ENCODE assay signal across 15 cellular contexts in genomic region chr7:475951-476441, GRCh38. TPM values are rescaled to one million over a fixed set of nuclear protein-coding genes. Genes with fewer than 3 reads are reported as not detected.
DNase-seq lines count a peak whose midpoint lies in the region; ATAC-seq, FAIRE-seq and TF ChIP-seq lines count a peak whose summit lies in the region.
"Had no signal": no experiment of that assay in that cellular context is flagged by ENCODE, and none has a peak within 500 bp of the region (broad histone marks: within the 10 kb centered on the region; RNA-seq: fewer than 3 reads in every experiment).

No MANE protein-coding gene starts in this region.

- no peak overlapping the region for H3K23ac ChIP-seq in neuronal stem cell (ENCODE audit: low read depth, low read length, poor library complexity)

- H3K27ac ChIP-seq in neuronal stem cell (replicated peaks; ENCODE audit: low read length) (no peak overlapping the region), tibial artery (no peak overlapping the region)

- H3K9me3 Mint-ChIP-seq in activated naive CD8-positive, alpha-beta T cell treated with anti-CD3 and anti-CD28 coated beads, Interleukin-2, amount 10 ng/mL, durations not matched to agents 7 days and 5 days, result no peaks in the 10 kb centered on the region
- no peaks in the 10 kb centered on the region for H3K9me3 Mint-ChIP-seq in activated naive CD8-positive, alpha-beta T cell treated with anti-CD3 and anti-CD28 coated beads, Interleukin-2, amount 50 U/mL, for 24 hours
- H3K9me3 Mint-ChIP-seq in chondrocyte (ENCODE audit: low read depth), result peaks cover 8% of the 10 kb centered on the region
- H3K9me3 Mint-ChIP-seq: H9 had no signal

- H3K4me1 ChIP-seq in neuronal stem cell (ENCODE audit: control insufficient read depth in 2 of 2, insufficient read depth in 1 of 2, low read depth in 1 of 2, low read length in 2 of 2), result peaks cover 0 to 10% of the 10 kb centered on the region in 2 donors
- H3K4me1 ChIP-seq in tibial artery, result peaks cover 4 to 16% (median 13%) of the 10 kb centered on the region in 4 donors

- no peak overlapping the region for H2BK15ac ChIP-seq in neuronal stem cell (ENCODE audit: low read length)

- no peak overlapping the region for H3K9ac ChIP-seq in neuronal stem cell (ENCODE audit: low read depth, low read length, poor library complexity)

- peaks cover 0 to 24% (median 0%) of the 10 kb centered on the region in 3 experiments for H3K27me3 ChIP-seq in neuronal stem cell (ENCODE audit: control insufficient read depth in 3 of 3, insufficient read depth in 3 of 3, low read depth in 1 of 3, low read length in 3 of 3)
- H3K27me3 ChIP-seq in tibial artery, result peaks cover 0 to 10% of the 10 kb centered on the region in 2 donors

- peaks cover 2% of the 10 kb centered on the region for H3K27me3 Mint-ChIP-seq in activated naive CD8-positive, alpha-beta T cell treated with anti-CD3 and anti-CD28 coated beads, Interleukin-2, amount 10 ng/mL, durations not matched to agents 7 days and 5 days
- no peaks in the 10 kb centered on the region for H3K27me3 Mint-ChIP-seq in activated naive CD8-positive, alpha-beta T cell treated with anti-CD3 and anti-CD28 coated beads, Interleukin-2, amount 50 U/mL, for 24 hours
- peaks cover 2% of the 10 kb centered on the region for H3K27me3 Mint-ChIP-seq in chondrocyte (ENCODE audit: low read depth)

- H2BK120ac ChIP-seq in neuronal stem cell (ENCODE audit: low read depth, low read length), result no peak overlapping the region

- H3K27ac Mint-ChIP-seq in activated naive CD8-positive, alpha-beta T cell treated with anti-CD3 and anti-CD28 coated beads, Interleukin-2, amount 10 ng/mL, durations not matched to agents 7 days and 5 days, result no peak overlapping the region
- H3K27ac Mint-ChIP-seq in activated naive CD8-positive, alpha-beta T cell treated with anti-CD3 and anti-CD28 coated beads, Interleukin-2, amount 50 U/mL, for 24 hours, result no peak overlapping the region
- H3K27ac Mint-ChIP-seq in chondrocyte (ENCODE audit: unreplicated experiment), result no peak overlapping the region

- H3K4ac ChIP-seq in neuronal stem cell (ENCODE audit: low read length), result no peak overlapping the region

- peak overlapping the region; percentile 58 for H2BK12ac ChIP-seq in neuronal stem cell (ENCODE audit: low read length)

- no peak overlapping the region for H3K4me3 ChIP-seq in neuronal stem cell (ENCODE audit: low read length in 2 of 2)
- H3K4me3 ChIP-seq in tibial artery, result no peak overlapping the region

- FAIRE-seq in urothelium cell line (lab: Jason Lieb, UNC), result no peak
- FAIRE-seq: A204.1, GM18507 had no signal

- TF ChIP-seq CTCF in chondrocyte (IDR thresholded peaks at IDR 0.05), result no peak
- no peak for TF ChIP-seq CTCF in tibial artery (IDR thresholded peaks at IDR 0.05)

- H3K18ac ChIP-seq in neuronal stem cell (ENCODE audit: low read length), result peak overlapping the region; percentile 17

- no peak overlapping the region for H3K14ac ChIP-seq in neuronal stem cell (ENCODE audit: low read length)

- H2AK5ac ChIP-seq in neuronal stem cell (ENCODE audit: low read depth, low read length), result peak overlapping the region; percentile 79

- no peaks in the 10 kb centered on the region for H3K4me1 Mint-ChIP-seq in activated naive CD8-positive, alpha-beta T cell treated with anti-CD3 and anti-CD28 coated beads, Interleukin-2, amount 10 ng/mL, durations not matched to agents 7 days and 5 days
- H3K4me1 Mint-ChIP-seq in activated naive CD8-positive, alpha-beta T cell treated with anti-CD3 and anti-CD28 coated beads, Interleukin-2, amount 50 U/mL, for 24 hours, result peaks cover 4% of the 10 kb centered on the region
- H3K4me1 Mint-ChIP-seq in chondrocyte (ENCODE audit: low read depth), result peaks cover 32% of the 10 kb centered on the region

- no peaks in the 10 kb centered on the region for H3K36me3 ChIP-seq in neuronal stem cell (replicated peaks in 1 of 2; ENCODE audit: control insufficient read depth in 2 of 2, insufficient read depth in 2 of 2, low read length in 2 of 2)
- H3K36me3 ChIP-seq in tibial artery, result no peaks in the 10 kb centered on the region

- no peaks in the 10 kb centered on the region for H3K36me3 Mint-ChIP-seq in activated naive CD8-positive, alpha-beta T cell treated with anti-CD3 and anti-CD28 coated beads, Interleukin-2, amount 10 ng/mL, durations not matched to agents 7 days and 5 days
- H3K36me3 Mint-ChIP-seq in activated naive CD8-positive, alpha-beta T cell treated with anti-CD3 and anti-CD28 coated beads, Interleukin-2, amount 50 U/mL, for 24 hours (ENCODE audit: low read depth), result no peaks in the 10 kb centered on the region
- H3K36me3 Mint-ChIP-seq in chondrocyte (ENCODE audit: low read depth), result no peaks in the 10 kb centered on the region

- H3K9me3 ChIP-seq in neuronal stem cell (replicated peaks in 1 of 2; ENCODE audit: control insufficient read depth in 2 of 2, insufficient read depth in 1 of 2, low read depth in 1 of 2, low read length in 2 of 2) (peaks cover 0 to 8% of the 10 kb centered on the region in 2 donors), tibial artery (peaks cover 0 to 5% (median 0%) of the 10 kb centered on the region in 3 donors)

- H3K79me1 ChIP-seq in neuronal stem cell (ENCODE audit: low read depth, low read length), result no peaks in the 10 kb centered on the region

- no peak overlapping the region for H2BK5ac ChIP-seq in neuronal stem cell (ENCODE audit: low read length)

- WGBS in neuronal stem cell (ENCODE audit: extremely low coverage in 2 of 2, insufficient read length in 2 of 2, insufficient replicate concordance in 1 of 2), 2 donors, result no CpG with 5 or more reads among the region's 15 CpGs

- no peak for ATAC-seq in activated naive CD8-positive, alpha-beta T cell treated with anti-CD3 and anti-CD28 coated beads, Interleukin-2, amount 10 ng/mL, durations not matched to agents 7 days and 5 days (ENCODE audit: low read depth)
- ATAC-seq in activated naive CD8-positive, alpha-beta T cell treated with anti-CD3 and anti-CD28 coated beads, Interleukin-2, amount 50 U/mL, for 24 hours, result no peak
- ATAC-seq in HG03378 (IDR thresholded peaks at IDR 0.05; ENCODE audit: unreplicated experiment) (no peak), HG02981 (IDR thresholded peaks at IDR 0.05; ENCODE audit: unreplicated experiment) (no peak)

- POLR2A ChIA-PET in activated naive CD8-positive, alpha-beta T cell treated with anti-CD3 and anti-CD28 coated beads, Interleukin-2, amount 10 ng/mL, durations not matched to agents 7 days and 5 days (lab: Charles Lee), result no interaction called here

- H4K91ac ChIP-seq in neuronal stem cell (ENCODE audit: low read depth, low read length, poor library complexity), result no peak overlapping the region

- H3K4me3 Mint-ChIP-seq in activated naive CD8-positive, alpha-beta T cell treated with anti-CD3 and anti-CD28 coated beads, Interleukin-2, amount 10 ng/mL, durations not matched to agents 7 days and 5 days, result no peak overlapping the region
- H3K4me3 Mint-ChIP-seq in activated naive CD8-positive, alpha-beta T cell treated with anti-CD3 and anti-CD28 coated beads, Interleukin-2, amount 50 U/mL, for 24 hours, result no peak overlapping the region
- no peak overlapping the region for H3K4me3 Mint-ChIP-seq in chondrocyte (ENCODE audit: unreplicated experiment)

- intact Hi-C loops in tibial artery (cut with DNase I; ENCODE audit: low total_unique reads), result no loop called here

- H3K4me2 ChIP-seq in neuronal stem cell (ENCODE audit: insufficient read depth, low read length, poor library complexity, severe bottlenecking), result no peak overlapping the region

- peak; percentile 13 for DNase-seq in activated naive CD8-positive, alpha-beta T cell treated with anti-CD3 and anti-CD28 coated beads, Interleukin-2, amount 10 ng/mL, durations not matched to agents 7 days and 5 days
- no peak for DNase-seq in activated naive CD8-positive, alpha-beta T cell treated with anti-CD3 and anti-CD28 coated beads, Interleukin-2, amount 50 U/mL, for 24 hours
- DNase-seq in chondrocyte (ENCODE audit: low spot score) (peak; percentile 77), neuronal stem cell (ENCODE audit: low spot score) (no peak), tibial artery (peak; percentile 15 to 42), urothelium cell line (ENCODE audit: low spot score) (no peak)
- DNase-seq: H9, NCI-H2107, NCI-H226, NCI-H526 had no signal

- no peak overlapping the region for H4K8ac ChIP-seq in neuronal stem cell (ENCODE audit: low read depth, low read length)

- H2AFZ ChIP-seq in neuronal stem cell (ENCODE audit: low read length), result no peak overlapping the region

RNA-seq across cellular contexts. Expression of gene PDGFA, which starts 43.6 kb away (rescaled TPM):
- total RNA-seq in activated naive CD8-positive, alpha-beta T cell treated with anti-CD3 and anti-CD28 coated beads, Interleukin-2, amount 10 ng/mL, durations not matched to agents 7 days and 5 days, result under 1 TPM; 0.23 to 0.53 TPM
- total RNA-seq in chondrocyte, result 38.1 to 72.5 TPM (median 70.6 TPM) in 3 replicates
- 6.2 TPM for polyA plus RNA-seq in neuronal stem cell (2013, experiment 1 of 2)
- 5.7 TPM for polyA plus RNA-seq in neuronal stem cell (2013, experiment 2 of 2)
- total RNA-seq: OCI-LY7 had no signal

Comparison
In these comparisons a context has a peak if more than half of its experiments do, and no peak if none do; other contexts are left out.
1. DNase-seq: peak in activated naive CD8-positive, alpha-beta T cell treated with anti-CD3 and anti-CD28 coated beads, Interleukin-2, amount 10 ng/mL, durations not matched to agents 7 days and 5 days (single experiment), chondrocyte (single experiment) and tibial artery (2 of 2); none in activated naive CD8-positive, alpha-beta T cell treated with anti-CD3 and anti-CD28 coated beads, Interleukin-2, amount 50 U/mL, for 24 hours (single experiment), neuronal stem cell (single experiment) and urothelium cell line (single experiment).
2. RNA of gene PDGFA, which starts 43.6 kb away (total RNA-seq): 38.1 to 72.5 TPM in chondrocyte; 0.23 to 0.53 TPM in activated naive CD8-positive, alpha-beta T cell treated with anti-CD3 and anti-CD28 coated beads, Interleukin-2, amount 10 ng/mL, durations not matched to agents 7 days and 5 days; every median in the first group is over 10 times any median in the second.